22 cellular contexts compared by ENCODE assay signal in the genomic region with DNA sequence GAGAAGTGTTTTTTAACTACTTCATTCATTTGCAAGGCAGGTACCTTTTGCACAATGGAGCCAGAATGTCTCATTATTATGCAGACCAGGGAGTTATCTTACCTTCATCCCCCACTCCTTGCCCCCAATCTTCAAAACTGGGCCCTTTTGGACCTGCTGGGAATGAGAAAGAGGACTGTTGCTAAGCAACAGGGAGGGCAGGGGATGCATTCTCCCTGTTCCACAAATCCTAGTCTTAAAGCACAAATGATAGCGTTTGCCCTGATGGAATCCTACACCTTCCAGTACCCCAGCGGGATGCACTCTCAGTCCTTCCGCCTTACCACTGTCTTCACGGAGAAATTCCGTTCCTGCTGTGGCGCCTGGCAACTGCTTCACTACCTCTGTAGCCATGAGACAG. TPM values are rescaled to one million over a fixed set of nuclear protein-coding genes. Genes with fewer than 3 reads are reported as not detected.
"Had no signal": no experiment of that assay in that cellular context is flagged by ENCODE, and none has a peak within 500 bp of the region (broad histone marks: within the 10 kb centered on the region; RNA-seq: fewer than 3 reads in every experiment).

No MANE protein-coding gene starts in this region.

- H3K36me3 Mint-ChIP-seq: activated CD4-positive, alpha-beta memory T cell treated with anti-CD3 and anti-CD28 coated beads for 36 hours; activated naive CD8-positive, alpha-beta T cell treated with anti-CD3 and anti-CD28 coated beads, Interleukin-2, amount 10 ng/mL, durations not matched to agents 7 days and 5 days; type B pancreatic cell had no signal

- H3K27me3 ChIP-seq: breast epithelium, colonic mucosa, heart right ventricle, testis, vagina had no signal

- H3K4me3 Mint-ChIP-seq: activated CD4-positive, alpha-beta memory T cell treated with anti-CD3 and anti-CD28 coated beads for 36 hours; activated naive CD4-positive, alpha-beta T cell treated with anti-CD3 and anti-CD28 coated beads for 36 hours; activated naive CD8-positive, alpha-beta T cell treated with anti-CD3 and anti-CD28 coated beads, Interleukin-2, amount 10 ng/mL, durations not matched to agents 7 days and 5 days; activated T-cell treated with anti-CD3 and anti-CD28 coated beads, Interleukin-2, amount 50 U/mL, for 72 hours; nephron; T-helper 17 cell; type B pancreatic cell had no signal

- ATAC-seq: activated T-cell treated with anti-CD3 and anti-CD28 coated beads, Interleukin-2, amount 50 U/mL, for 72 hours; T-helper 17 cell had no signal

- H3K4me3 ChIP-seq: breast epithelium, colonic mucosa, dorsolateral prefrontal cortex, heart right ventricle, testis, vagina had no signal

- H3K9me3 Mint-ChIP-seq: activated CD4-positive, alpha-beta memory T cell treated with anti-CD3 and anti-CD28 coated beads for 36 hours; activated naive CD4-positive, alpha-beta T cell treated with anti-CD3 and anti-CD28 coated beads for 36 hours; activated naive CD8-positive, alpha-beta T cell treated with anti-CD3 and anti-CD28 coated beads, Interleukin-2, amount 10 ng/mL, durations not matched to agents 7 days and 5 days; activated T-cell treated with anti-CD3 and anti-CD28 coated beads, Interleukin-2, amount 50 U/mL, for 72 hours; type B pancreatic cell had no signal

- H3K4me1 Mint-ChIP-seq: activated naive CD8-positive, alpha-beta T cell treated with anti-CD3 and anti-CD28 coated beads, Interleukin-2, amount 10 ng/mL, durations not matched to agents 7 days and 5 days had no signal

- H3K27ac Mint-ChIP-seq: activated CD4-positive, alpha-beta memory T cell treated with anti-CD3 and anti-CD28 coated beads for 36 hours; activated naive CD4-positive, alpha-beta T cell treated with anti-CD3 and anti-CD28 coated beads for 36 hours; activated naive CD8-positive, alpha-beta T cell treated with anti-CD3 and anti-CD28 coated beads, Interleukin-2, amount 10 ng/mL, durations not matched to agents 7 days and 5 days; activated T-cell treated with anti-CD3 and anti-CD28 coated beads, Interleukin-2, amount 50 U/mL, for 72 hours; nephron; T-helper 17 cell; type B pancreatic cell had no signal

- H3K36me3 ChIP-seq: breast epithelium, colonic mucosa, heart right ventricle, vagina had no signal

- H3K27me3 Mint-ChIP-seq: activated CD4-positive, alpha-beta memory T cell treated with anti-CD3 and anti-CD28 coated beads for 36 hours had no signal

- DNase-seq: activated CD4-positive, alpha-beta memory T cell treated with anti-CD3 and anti-CD28 coated beads for 36 hours; activated CD4-positive, alpha-beta T cell treated with anti-CD3 and anti-CD28 coated beads for 4 hours; activated CD4-positive, CD25-positive, alpha-beta regulatory T cell; activated effector memory CD4-positive, alpha-beta T cell treated with Interleukin-2 at 50 U/mL for 16 hours; activated naive CD4-positive, alpha-beta T cell treated with anti-CD3 and anti-CD28 coated beads for 36 hours; activated naive CD8-positive, alpha-beta T cell treated with anti-CD3 and anti-CD28 coated beads, Interleukin-2, amount 10 ng/mL, durations not matched to agents 7 days and 5 days; activated T-cell treated with anti-CD3 and anti-CD28 coated beads, Interleukin-2, amount 50 U/mL, for 72 hours; amniotic stem cell; colonic mucosa; dorsolateral prefrontal cortex; heart right ventricle; retina; stimulated activated CD4-positive, alpha-beta T cell treated with anti-CD3 and anti-CD28 coated beads, Interleukin-4, amount 100 ng/mL, for 1 hour; stimulated activated naive CD4-positive, alpha-beta T cell; T-helper 17 cell; testis had no signal

RNA-seq across cellular contexts. Expression of gene KCNJ1, which starts 4.1 kb away (rescaled TPM):
- total RNA-seq: activated CD4-positive, alpha-beta memory T cell treated with anti-CD3 and anti-CD28 coated beads for 36 hours; activated naive CD4-positive, alpha-beta T cell treated with anti-CD3 and anti-CD28 coated beads for 36 hours; activated T-cell treated with anti-CD3 and anti-CD28 coated beads, Interleukin-2, amount 50 U/mL, for 72 hours; colonic mucosa; fibroblast of villous mesenchyme; posterior vena cava had no signal

RNA-seq across cellular contexts. Expression of gene KCNJ5, which starts 20.0 kb away (rescaled TPM):
- total RNA-seq: activated CD4-positive, alpha-beta memory T cell treated with anti-CD3 and anti-CD28 coated beads for 36 hours; activated naive CD4-positive, alpha-beta T cell treated with anti-CD3 and anti-CD28 coated beads for 36 hours; T-helper 17 cell had no signal
